8 cellular contexts compared by ENCODE assay signal in genomic region chr4:105306158-105306781, GRCh38.
A peak's percentile ranks its signal among the peaks of the same experiment; 100 is the strongest.
DNase-seq lines count a peak whose midpoint lies in the region; ATAC-seq and TF ChIP-seq lines count a peak whose summit lies in the region.

No MANE protein-coding gene starts in this region.

- H3K36me3 ChIP-seq in Peyer's patch = no peaks in the 10 kb centered on the region
- no peaks in the 10 kb centered on the region for H3K36me3 ChIP-seq in testis (ENCODE audit: low read depth, missing control alignments)

- no peak for TF ChIP-seq POLR2A in Peyer's patch (IDR thresholded peaks at IDR 0.05)
- TF ChIP-seq POLR2A in testis (IDR thresholded peaks at IDR 0.05) = no peak

- H3K27me3 ChIP-seq in Peyer's patch (no peaks in the 10 kb centered on the region), testis (no peaks in the 10 kb centered on the region)

- no peaks in the 10 kb centered on the region for H3K4me1 ChIP-seq in Peyer's patch
- H3K4me1 ChIP-seq in testis = no peaks in the 10 kb centered on the region

- H3K4me3 ChIP-seq in Peyer's patch (no peak overlapping the region), testis (no peak overlapping the region)

- peak in 3 of 4 experiments; percentile 2 to 36 (median 25) for DNase-seq in activated CD4-positive, CD25-positive, alpha-beta regulatory T cell (lab: John Stamatoyannopoulos, UW)
- DNase-seq in iris pigment epithelial cell (ENCODE audit: low read depth) = peak; percentile 17
- no peak for DNase-seq in Peyer's patch
- no peak for DNase-seq in NCI-H2196 (lab: John Stamatoyannopoulos, UW; ENCODE audit: unreplicated experiment)
- no peak for DNase-seq in testis
- DNase-seq in T1000 (lab: John Stamatoyannopoulos, UW) = no peak

- intact Hi-C loops in testis (cut with DNase I; ENCODE audit: low total_unique reads) = no loop called here

- no peak for TF ChIP-seq CTCF in Peyer's patch (IDR thresholded peaks at IDR 0.05)
- no peak for TF ChIP-seq CTCF in testis (IDR thresholded peaks at IDR 0.05)

- H3K27ac ChIP-seq in Peyer's patch (no peak overlapping the region), testis (no peak overlapping the region)

- peaks cover 0 to 7% (median 0%) of the 10 kb centered on the region in 4 donors for H3K9me3 ChIP-seq in Peyer's patch
- H3K9me3 ChIP-seq in testis = no peaks in the 10 kb centered on the region

- WGBS in testis, 2 donors = 76 to 77% methylated on average over 5 of the region's 5 CpGs

- ATAC-seq in GM18907 (IDR thresholded peaks at IDR 0.05; ENCODE audit: unreplicated experiment) = peak; percentile 95
- ATAC-seq in HG02884 (IDR thresholded peaks at IDR 0.05; ENCODE audit: unreplicated experiment) = peak; percentile 84

Comparison
In these comparisons a context has a peak if more than half of its experiments do, and no peak if none do; other contexts are left out.
1. DNase-seq: peak in activated CD4-positive, CD25-positive, alpha-beta regulatory T cell (3 of 4) and iris pigment epithelial cell (single experiment); none in Peyer's patch (0 of 3), NCI-H2196 (single experiment), testis (single experiment) and T1000 (single experiment).